13 cellular contexts compared by ENCODE assay signal in the genomic region with DNA sequence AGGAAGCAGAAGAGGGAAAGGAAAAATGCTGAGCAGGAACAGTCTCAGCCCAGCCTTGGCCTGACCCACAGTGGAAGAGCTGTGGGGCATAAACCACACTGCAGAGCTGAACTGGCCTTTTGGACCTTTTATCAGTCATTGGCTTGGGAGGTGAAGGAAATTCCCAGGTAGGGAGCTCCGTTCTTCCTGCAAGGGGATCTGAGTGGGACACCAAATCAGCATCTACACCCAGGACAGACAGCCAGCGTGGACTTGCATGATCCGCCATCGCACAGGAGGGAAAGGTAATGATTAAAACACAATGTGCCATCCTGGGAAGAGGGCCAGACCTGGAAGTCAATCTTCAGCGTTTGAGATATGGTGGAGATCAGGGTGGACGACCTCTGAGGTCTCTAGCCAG. TPM values are rescaled to one million over a fixed set of nuclear protein-coding genes. Genes with fewer than 3 reads are reported as not detected.
A peak's percentile ranks its signal among the peaks of the same experiment; 100 is the strongest.
DNase-seq lines count a peak whose midpoint lies in the region; ATAC-seq and TF ChIP-seq lines count a peak whose summit lies in the region.
"Had no signal": no experiment of that assay in that cellular context is flagged by ENCODE, and none has a peak within 500 bp of the region (broad histone marks: within the 10 kb centered on the region; RNA-seq: fewer than 3 reads in every experiment).

No MANE protein-coding gene starts in this region.

- peak overlapping the region; percentile 98 to 100 (median 98) for H3K4me3 Mint-ChIP-seq in brain

- no peak for TF ChIP-seq CTCF in heart right ventricle (IDR thresholded peaks at IDR 0.05)
- no peak for TF ChIP-seq CTCF in brain (conservative IDR thresholded peaks at IDR 0.05)
- TF ChIP-seq CTCF in upper lobe of left lung (IDR thresholded peaks at IDR 0.05) = no peak

- intact Hi-C loops in heart right ventricle (cut with DNase I) (loop anchor here in 5 of 10 donors (5.0 to 10.0 kb wide), 5 partner anchors 304 to 584 kb away; a partner anchor contains a TSS), left ventricle myocardium superior (cut with micrococcal nuclease) (no loop called here)

- ATAC-seq in heart right ventricle (no peak), left ventricle myocardium superior (no peak), upper lobe of left lung (ENCODE audit: low FRiP score in 2 of 2) (no peak)

- H3K27me3 ChIP-seq in heart right ventricle = no peaks in the 10 kb centered on the region
- no peaks in the 10 kb centered on the region for H3K27me3 ChIP-seq in upper lobe of left lung
- H3K27me3 ChIP-seq: neutrophil, uterus had no signal

- H3K4me1 Mint-ChIP-seq in brain = peaks cover 37% of the 10 kb centered on the region

- no peak for DNase-seq in heart right ventricle
- no peak for DNase-seq in left ventricle myocardium superior
- no peak for DNase-seq in upper lobe of left lung
- no peak for DNase-seq in RKO (ENCODE audit: low spot score)
- DNase-seq in NCI-H526 treated with DMSO at 0.1 percent for 48 hours (lab: John Stamatoyannopoulos, UW) = no peak
- no peak for DNase-seq in activated CD4-positive, CD25-positive, alpha-beta regulatory T cell (lab: John Stamatoyannopoulos, UW)
- DNase-seq: activated effector memory CD4-positive, alpha-beta T cell treated with Interleukin-2 at 50 U/mL for 16 hours; DMS79 treated with DMSO at 0.1 percent for 48 hours; NCI-H1436 treated with DMSO at 0.1 percent for 48 hours; uterus had no signal

- WGBS in heart right ventricle, 2 donors = 38 to 41% methylated on average over 6 of the region's 6 CpGs
- 92 to 96% methylated on average over 5 to 6 of the region's 6 CpGs for WGBS in mesodermal cell (ENCODE audit: insufficient coverage in 2 of 2), 2 experiments
- WGBS in upper lobe of left lung, 2 donors = 56 to 61% methylated on average over 6 of the region's 6 CpGs

- H3K27ac Mint-ChIP-seq in brain = peak overlapping the region; percentile 98 to 99 (median 99)

- H3K9me3 ChIP-seq in heart right ventricle (no peaks in the 10 kb centered on the region), mesodermal cell (ENCODE audit: control insufficient read depth, low read length) (no peaks in the 10 kb centered on the region), upper lobe of left lung (no peaks in the 10 kb centered on the region)
- H3K9me3 ChIP-seq: neutrophil, uterus had no signal

- H3K4me3 ChIP-seq in heart right ventricle (peak overlapping the region in 6 of 10 donors; percentile 83 to 100 (median 97)), mesodermal cell (ENCODE audit: extremely low read depth, insufficient read depth, low read length, poor library complexity, severe bottlenecking) (peak overlapping the region; percentile 82), upper lobe of left lung (peak overlapping the region in 3 of 4 donors; percentile 81 to 91 (median 90))

- H3K4me1 ChIP-seq in heart right ventricle (peaks cover 12 to 46% (median 42%) of the 10 kb centered on the region in 9 donors), mesodermal cell (ENCODE audit: control insufficient read depth, insufficient read depth, low read length, poor library complexity, severe bottlenecking) (peaks cover 21% of the 10 kb centered on the region), upper lobe of left lung (peaks cover 21 to 45% (median 30%) of the 10 kb centered on the region in 4 donors)

- H3K27me3 Mint-ChIP-seq in brain = peaks cover 14% of the 10 kb centered on the region

- H3K36me3 Mint-ChIP-seq in brain = peaks cover 2% of the 10 kb centered on the region

- H3K27ac ChIP-seq in heart right ventricle = peak overlapping the region in 8 of 10 donors; percentile 6 to 98 (median 96)
- H3K27ac ChIP-seq in mesodermal cell (ENCODE audit: low read depth, low read length, severe bottlenecking) = peak overlapping the region; percentile 83
- H3K27ac ChIP-seq in upper lobe of left lung = peak overlapping the region in 3 of 4 donors; percentile 89 to 94 (median 93)

- H3K9me3 Mint-ChIP-seq in brain = no peaks in the 10 kb centered on the region

- H3K36me3 ChIP-seq in heart right ventricle (peaks cover 0 to 39% (median 23%) of the 10 kb centered on the region in 9 donors), mesodermal cell (ENCODE audit: control insufficient read depth, insufficient read depth, low read length) (peaks cover 30% of the 10 kb centered on the region), upper lobe of left lung (peaks cover 5 to 29% (median 24%) of the 10 kb centered on the region in 4 donors)
- H3K36me3 ChIP-seq: uterus had no signal

- no peak for TF ChIP-seq EP300 in upper lobe of left lung (IDR thresholded peaks at IDR 0.05)

- TF ChIP-seq POLR2A in upper lobe of left lung (IDR thresholded peaks at IDR 0.05) = no peak

RNA-seq across cellular contexts. Expression of a gene that starts 1.2 kb away (rescaled TPM):
- total RNA-seq in heart right ventricle = 100 to 1,000 TPM; 141 to 264 (median 226) TPM
- polyA plus RNA-seq in heart right ventricle = 100 to 1,000 TPM in 1 of 2 donors, 10 to 100 TPM in 1; 91.1 to 176 TPM
- 227 TPM for total RNA-seq in left ventricle myocardium superior
- 81.4 TPM for polyA plus RNA-seq in brain (ENCODE audit: insufficient read depth, low read depth, low replicate concordance)
- 54.2 TPM for polyA plus RNA-seq in mesodermal cell (2013, experiment 1 of 2)
- 46.8 TPM for polyA plus RNA-seq in mesodermal cell (2013, experiment 2 of 2)
- total RNA-seq in upper lobe of left lung = 10 to 100 TPM; 43.2 to 80.7 (median 53.6) TPM

RNA-seq across cellular contexts. Expression of a gene that starts 18.6 kb away (rescaled TPM):
- total RNA-seq in heart right ventricle (10 to 100 TPM; 32.5 to 75.1 (median 47.9) TPM), left ventricle myocardium superior (46.3 TPM), upper lobe of left lung (10 to 100 TPM; 22.0 to 91.1 (median 60.5) TPM)
- polyA plus RNA-seq in heart right ventricle (10 to 100 TPM; 36.4 to 37.2 TPM), brain (ENCODE audit: insufficient read depth, low read depth, low replicate concordance) (118 TPM)
- polyA plus RNA-seq in mesodermal cell (2013, experiment 1 of 2) = 96.7 TPM
- polyA plus RNA-seq in mesodermal cell (2013, experiment 2 of 2) = 83.5 TPM

RNA-seq across cellular contexts. Expression of a gene that starts 40.7 kb away (rescaled TPM):
- total RNA-seq in heart right ventricle = under 1 TPM in 2 of 10 donors, not detected in 8; 0.21 to 0.25 TPM
- under 1 TPM in 1 of 2 donors, not detected in 1; 0.04 TPM for polyA plus RNA-seq in heart right ventricle
- not detected for total RNA-seq in left ventricle myocardium superior
- polyA plus RNA-seq in brain (ENCODE audit: insufficient read depth, low read depth, low replicate concordance) = 2.8 TPM
- 5.8 TPM for polyA plus RNA-seq in mesodermal cell (2013, experiment 1 of 2)
- 4.0 TPM for polyA plus RNA-seq in mesodermal cell (2013, experiment 2 of 2)
- 1 to 10 TPM in 1 of 6 donors, under 1 TPM in 2, not detected in 3; 0.43 to 1.1 (median 0.74) TPM for total RNA-seq in upper lobe of left lung

RNA-seq across cellular contexts. Expression of a gene that starts 56.9 kb away (rescaled TPM):
- total RNA-seq in heart right ventricle = 1 to 10 TPM; 1.2 to 3.8 (median 2.2) TPM
- polyA plus RNA-seq in heart right ventricle = 1 to 10 TPM; 1.2 to 1.4 TPM
- 2.0 TPM for total RNA-seq in left ventricle myocardium superior
- polyA plus RNA-seq in brain (ENCODE audit: insufficient read depth, low read depth, low replicate concordance) = 7.7 TPM
- 8.0 TPM for polyA plus RNA-seq in mesodermal cell (2013, experiment 1 of 2)
- 8.1 TPM for polyA plus RNA-seq in mesodermal cell (2013, experiment 2 of 2)
- 1 to 10 TPM; 1.9 to 9.6 (median 7.0) TPM for total RNA-seq in upper lobe of left lung
